13 cellular contexts compared by ENCODE assay signal in genomic region chr14:101008196-101008595, GRCh38.
"Had no signal": no experiment of that assay in that cellular context is flagged by ENCODE, and none has a peak within 500 bp of the region (broad histone marks: within the 10 kb centered on the region; RNA-seq: fewer than 3 reads in every experiment).

No MANE protein-coding gene starts in this region.

- H3K4me1 ChIP-seq: gastroesophageal sphincter, left ventricle myocardium inferior, transverse colon had no signal

- DNase-seq: activated CD4-positive, CD25-positive, alpha-beta regulatory T cell treated with anti-CD3 and anti-CD28 coated beads, Interleukin-2, amount 50 U/mL, for 72 hours; activated naive CD4-positive, alpha-beta T cell treated with anti-CD3 and anti-CD28 coated beads for 36 hours; activated T-cell treated with anti-CD3 and anti-CD28 coated beads for 4 hours; heart right ventricle; left ventricle myocardium inferior; mesendoderm; stimulated activated CD4-positive, alpha-beta T cell treated with anti-CD3 and anti-CD28 coated beads, Interleukin-2, amount 100 ng/mL, for 48 hours; T-cell; T-helper 9 cell; transverse colon had no signal

- H3K4me3 ChIP-seq: dorsolateral prefrontal cortex, gastroesophageal sphincter, heart right ventricle, left ventricle myocardium inferior, transverse colon had no signal

- ATAC-seq: gastroesophageal sphincter; heart right ventricle; stimulated activated memory B cell treated with anti-CD40 and anti-IgM and Interleukin-4, amounts not matched to agents 10 μg/mL and 1 μg/mL and 100 μg/mL, for 72 hours; T-cell had no signal

- H3K27ac ChIP-seq: dorsolateral prefrontal cortex, gastroesophageal sphincter, heart right ventricle, left ventricle myocardium inferior, transverse colon had no signal

- H3K27me3 ChIP-seq: dorsolateral prefrontal cortex, transverse colon had no signal

- H3K36me3 ChIP-seq: gastroesophageal sphincter, heart right ventricle, left ventricle myocardium inferior, transverse colon had no signal
